ENCODE assay signal across 8 cellular contexts in the genomic region with DNA sequence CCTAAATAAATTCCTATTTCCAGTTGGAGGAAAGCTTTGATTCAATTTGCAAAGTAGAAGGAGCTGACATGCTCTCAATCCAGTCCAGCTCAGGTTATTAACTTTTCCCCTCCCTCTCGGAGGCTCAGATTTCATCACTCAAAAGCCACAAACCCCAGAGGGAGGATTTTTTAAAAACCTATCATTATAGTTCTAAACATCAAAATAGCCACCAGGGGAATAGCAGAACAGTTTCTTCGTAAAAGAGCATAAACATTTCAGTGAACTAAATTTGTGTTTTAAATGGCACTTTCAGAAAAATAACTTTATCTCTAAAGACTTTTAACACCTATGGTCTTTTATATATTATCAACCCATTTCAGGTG. TPM values are rescaled to one million over a fixed set of nuclear protein-coding genes. Genes with fewer than 3 reads are reported as not detected.
DNase-seq lines count a peak whose midpoint lies in the region; ATAC-seq and TF ChIP-seq lines count a peak whose summit lies in the region.

No MANE protein-coding gene starts in this region.

- peaks cover 0 to 97% (median 30%) of the 10 kb centered on the region in 12 donors for H3K4me1 ChIP-seq in heart left ventricle
- H3K4me1 ChIP-seq in upper lobe of left lung = peaks cover 9 to 16% (median 10%) of the 10 kb centered on the region in 4 donors
- H3K4me1 ChIP-seq in Caco-2 = peaks cover 9% of the 10 kb centered on the region; the same call in 1 of the 2 replicates

- ATAC-seq in Right ventricle myocardium superior (ENCODE audit: poor library complexity) (peak; percentile 40), Right ventricle myocardium inferior (no peak), heart left ventricle (peak in 2 of 4 donors; percentile 28 to 43), upper lobe of left lung (ENCODE audit: low FRiP score in 2 of 2) (peak in 1 of 2 donors; percentile 37), GM21619 (IDR thresholded peaks at IDR 0.05; ENCODE audit: unreplicated experiment) (no peak)

- H4K20me1 ChIP-seq in SU-DHL-6 (ENCODE audit: low read depth, low read length) = no peaks in the 10 kb centered on the region

- TF ChIP-seq CTCF in SU-DHL-6 (IDR thresholded peaks at IDR 0.05; ENCODE audit: insufficient read depth, low read length, poor library complexity, severe bottlenecking) (no peak), heart left ventricle (IDR thresholded peaks at IDR 0.05) (peak in 1 of 12 donors; percentile 10), upper lobe of left lung (IDR thresholded peaks at IDR 0.05) (no peak), Caco-2 (IDR thresholded peaks at IDR 0.05; ENCODE audit: insufficient read depth in 1 of 2, low read depth in 1 of 2, low read length in 1 of 2, severe bottlenecking in 1 of 2, unreplicated experiment in 1 of 2) (no peak)

- TF ChIP-seq EP300 in upper lobe of left lung (IDR thresholded peaks at IDR 0.05) = no peak

- 22 to 34% (median 31%) methylated on average over 2 of the region's 2 CpGs for WGBS in heart left ventricle, 4 donors
- 26 to 28% methylated on average over 2 of the region's 2 CpGs for WGBS in upper lobe of left lung, 2 donors

- H3K9me2 ChIP-seq in SU-DHL-6 (replicated peaks; ENCODE audit: insufficient read depth, low read length) = no peaks in the 10 kb centered on the region

- H3K27ac Mint-ChIP-seq in Caco-2 (ENCODE audit: unreplicated experiment) = no peak overlapping the region

- H3K9ac ChIP-seq in SU-DHL-6 (ENCODE audit: low read length) = peak overlapping the region; percentile 24

- no peak for DNase-seq in Right ventricle myocardium superior
- DNase-seq in Right ventricle myocardium inferior (ENCODE audit: missing footprints) = no peak
- DNase-seq in heart left ventricle = no peak
- DNase-seq in upper lobe of left lung = no peak
- no peak for DNase-seq in posterior vena cava (ENCODE audit: low spot score)
- DNase-seq in Caco-2 = no peak

- H3K4me3 Mint-ChIP-seq in Caco-2 (ENCODE audit: unreplicated experiment) = no peak overlapping the region

- peak overlapping the region; percentile 59 for H2AFZ ChIP-seq in SU-DHL-6 (ENCODE audit: low read depth, low read length, severe bottlenecking)

- H3K9me3 ChIP-seq in SU-DHL-6 (ENCODE audit: insufficient read depth, low read length) (no peaks in the 10 kb centered on the region), heart left ventricle (no peaks in the 10 kb centered on the region), upper lobe of left lung (no peaks in the 10 kb centered on the region), Caco-2 (no peaks in the 10 kb centered on the region)

- CTCF ChIA-PET in Caco-2 (lab: Charles Lee) = no interaction called here

- H3K36me3 ChIP-seq in SU-DHL-6 (ENCODE audit: low read length) = no peaks in the 10 kb centered on the region
- H3K36me3 ChIP-seq in heart left ventricle = no peaks in the 10 kb centered on the region
- no peaks in the 10 kb centered on the region for H3K36me3 ChIP-seq in upper lobe of left lung
- H3K36me3 ChIP-seq in Caco-2 (ENCODE audit: control insufficient read depth, insufficient read depth, low read length) = no peaks in the 10 kb centered on the region

- intact Hi-C loops in Right ventricle myocardium superior (cut with DNase I) = no loop called here
- intact Hi-C loops in Right ventricle myocardium inferior (cut with DNase I) = loop anchor here (5.0 kb wide), 1 partner anchor 41 kb away; no protein-coding TSS in a partner anchor
- intact Hi-C loops in heart left ventricle (cut with DNase I) = loop anchor here in 3 of 10 donors (5.0 to 10.0 kb wide), 3 partner anchors 41 to 116 kb away; no protein-coding TSS in a partner anchor
- intact Hi-C loops in posterior vena cava (cut with DNase I) = no loop called here
- intact Hi-C loops in Caco-2 (cut with micrococcal nuclease; ENCODE audit: unreplicated experiment) = no loop called here

- H3K27me3 ChIP-seq in SU-DHL-6 (ENCODE audit: low read length) = no peaks in the 10 kb centered on the region
- no peaks in the 10 kb centered on the region for H3K27me3 ChIP-seq in heart left ventricle
- no peaks in the 10 kb centered on the region for H3K27me3 ChIP-seq in upper lobe of left lung
- H3K27me3 ChIP-seq in Caco-2 (replicated peaks; ENCODE audit: control insufficient read depth, insufficient read depth, low read length) = no peaks in the 10 kb centered on the region

- peaks cover 5% of the 10 kb centered on the region for H3K27me3 Mint-ChIP-seq in Caco-2 (ENCODE audit: insufficient read depth, unreplicated experiment)

- BruUV-seq in Caco-2 (replicated peaks; lab: Mats Ljungman, UMichigan) = no TSS peak

- H3K4me3 ChIP-seq in SU-DHL-6 (ENCODE audit: insufficient read depth, low read length, poor library complexity, severe bottlenecking) (peak overlapping the region; percentile 22), heart left ventricle (peak overlapping the region in 9 of 12 donors; percentile 32 to 48 (median 38)), upper lobe of left lung (peak overlapping the region in 3 of 4 donors; percentile 9 to 40 (median 33)), Caco-2 (ENCODE audit: low read depth, low read length) (no peak overlapping the region)

- H3K27ac ChIP-seq in SU-DHL-6 (ENCODE audit: low read depth, low read length) = peak overlapping the region; percentile 69
- peak overlapping the region; percentile 19 to 92 (median 77) for H3K27ac ChIP-seq in heart left ventricle
- peak overlapping the region in 2 of 4 donors; percentile 59 to 69 for H3K27ac ChIP-seq in upper lobe of left lung

- H3K4me2 ChIP-seq in SU-DHL-6 (ENCODE audit: low read depth, low read length, poor library complexity, severe bottlenecking) = peak overlapping the region; percentile 80

- H3K79me2 ChIP-seq in SU-DHL-6 (ENCODE audit: insufficient read depth, low read length) = no peaks in the 10 kb centered on the region

- peaks cover 5% of the 10 kb centered on the region; the same call in 1 of the 2 replicates for H3F3A ChIP-seq in SU-DHL-6 (ENCODE audit: insufficient read depth)

- H3K9me3 Mint-ChIP-seq in Caco-2 (ENCODE audit: unreplicated experiment) = no peaks in the 10 kb centered on the region

- no peaks in the 10 kb centered on the region for H3K36me3 Mint-ChIP-seq in Caco-2 (ENCODE audit: insufficient read depth, unreplicated experiment)

- POLR2A ChIA-PET in Caco-2 (lab: Charles Lee) = no interaction called here

- TF ChIP-seq POLR2A in heart left ventricle (IDR thresholded peaks at IDR 0.05) (no peak), upper lobe of left lung (IDR thresholded peaks at IDR 0.05) (no peak)

- H3K4me1 Mint-ChIP-seq in Caco-2 (ENCODE audit: low read depth, unreplicated experiment) = no peaks in the 10 kb centered on the region

RNA-seq across cellular contexts. Expression of a gene that starts 8.8 kb away (rescaled TPM):
- total RNA-seq in Right ventricle myocardium superior = 6.2 TPM
- 5.9 TPM for total RNA-seq in Right ventricle myocardium inferior
- total RNA-seq in heart left ventricle = 10 to 100 TPM in 7 of 9 donors, 1 to 10 TPM in 2; 6.3 to 16.5 (median 13.8) TPM
- polyA plus RNA-seq in heart left ventricle = 1 to 10 TPM; 2.4 to 4.4 TPM
- total RNA-seq in upper lobe of left lung = 10 to 100 TPM; 13.6 to 28.0 (median 20.6) TPM
- total RNA-seq in posterior vena cava = 1 to 10 TPM; 3.5 to 5.4 TPM
- 0.02 and 0.05 TPM in 2 replicates for total RNA-seq in Caco-2 (2022)
